In the genomic region with DNA sequence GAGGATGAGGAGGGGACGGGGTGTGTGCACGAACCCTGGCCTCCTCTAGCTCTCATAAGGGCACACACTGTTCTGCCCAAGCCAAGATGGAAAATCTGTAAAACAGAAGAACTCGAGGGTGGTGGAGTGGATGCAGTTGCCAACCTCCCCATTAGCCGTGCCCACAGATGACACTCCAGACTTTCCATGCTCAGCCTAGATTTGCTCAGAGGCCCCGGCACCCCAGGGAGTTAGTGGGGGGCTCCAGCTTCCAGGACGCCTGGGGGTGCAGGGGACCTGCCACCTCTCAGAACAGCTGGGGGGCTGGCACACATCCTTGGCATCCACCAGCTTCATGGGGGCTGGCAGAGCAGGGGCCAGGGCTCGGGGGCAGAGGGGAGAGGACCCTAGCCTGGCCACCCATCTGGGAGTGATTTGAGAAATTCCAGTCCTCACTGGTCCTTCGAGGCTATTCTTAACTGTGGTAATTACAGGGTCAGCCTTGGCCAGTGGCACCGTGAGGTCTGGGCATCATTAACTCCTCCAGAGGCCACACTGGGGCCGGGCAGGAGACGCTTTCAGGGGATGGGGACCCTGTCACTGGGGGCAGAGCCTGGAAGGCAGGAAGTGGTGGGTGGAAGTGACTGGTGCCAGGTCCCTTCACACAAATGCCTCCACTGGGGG, we compare ENCODE assay signal across 17 cellular contexts. TPM values are rescaled to one million over a fixed set of nuclear protein-coding genes. Genes with fewer than 3 reads are reported as not detected.
A peak's percentile ranks its signal among the peaks of the same experiment; 100 is the strongest.
DNase-seq lines count a peak whose midpoint lies in the region; ATAC-seq, FAIRE-seq and TF ChIP-seq lines count a peak whose summit lies in the region.
"Had no signal": no experiment of that assay in that cellular context is flagged by ENCODE, and none has a peak within 500 bp of the region (broad histone marks: within the 10 kb centered on the region; RNA-seq: fewer than 3 reads in every experiment).

No MANE protein-coding gene starts in this region.

- no peak overlapping the region for H2AK5ac ChIP-seq in H9 (ENCODE audit: insufficient read length, low read length)

- no peak overlapping the region for H2BK20ac ChIP-seq in H9 (ENCODE audit: low read depth, low read length, poor library complexity, severe bottlenecking)

- H2AFZ ChIP-seq in H9 (ENCODE audit: low read length) = no peak overlapping the region
- no peak overlapping the region for H2AFZ ChIP-seq in astrocyte (ENCODE audit: low read depth, low read length)

- H3K27ac Mint-ChIP-seq in H9 (peak overlapping the region in 2 of 3 experiments; percentile 76 to 84; a peak in 2 of 7 replicates), astrocyte (ENCODE audit: unreplicated experiment) (no peak overlapping the region)
- H3K27ac Mint-ChIP-seq: activated T-helper 2 cell treated with anti-CD3 and anti-CD28 coated beads, Interferon-gamma antibody, Interleukin-2, Interleukin-4, amounts not matched to agents 10 μg/mL and 5 μg/mL and 100 μg/mL, durations not matched to agents 14 hours and 24 hours and 36 hours; stimulated activated memory B cell treated with anti-CD40 and anti-IgM and Interleukin-4, amounts not matched to agents 10 μg/mL and 1 μg/mL and 100 μg/mL, for 72 hours had no signal

- no CpG with 5 or more reads among the region's 11 CpGs for WGBS in H9 (ENCODE audit: extremely low coverage, insufficient read length, low lambda C conversion rate)

- H3K27me3 Mint-ChIP-seq in H9 (ENCODE audit: low read depth) = no peaks in the 10 kb centered on the region
- H3K27me3 Mint-ChIP-seq in astrocyte (ENCODE audit: low read depth, unreplicated experiment) = no peaks in the 10 kb centered on the region
- H3K27me3 Mint-ChIP-seq: activated CD4-positive, alpha-beta T cell treated with anti-CD3 and anti-CD28 coated beads, Interleukin-2, amount 10 ng/mL, durations not matched to agents 7 days and 5 days; stimulated activated memory B cell treated with anti-CD40 and anti-IgM and Interleukin-4, amounts not matched to agents 10 μg/mL and 1 μg/mL and 100 μg/mL, for 72 hours had no signal

- DNase-seq in H9 (no peak), astrocyte (ENCODE audit: low read depth) (no peak), left lobe of liver (ENCODE audit: low spot score) (no peak), substantia nigra (lab: John Stamatoyannopoulos, UW) (no peak), KG1 (lab: John Stamatoyannopoulos, UW) (no peak), NCI-H226 (no peak), NCI-H2227 treated with DMSO at 0.1 percent for 48 hours (lab: John Stamatoyannopoulos, UW) (no peak)
- DNase-seq: activated CD4-positive, alpha-beta T cell treated with anti-CD3 and anti-CD28 coated beads, Interleukin-2, amount 10 ng/mL, durations not matched to agents 7 days and 5 days; H7; NCI-H345; OCI-M1; stimulated activated CD4-positive, alpha-beta T cell treated with anti-CD3 and anti-CD28 coated beads, Interleukin-4, amount 100 ng/mL, for 1 hour had no signal

- H3K4me1 Mint-ChIP-seq in H9 (peaks cover 21 to 22% of the 10 kb centered on the region in 2 experiments), astrocyte (ENCODE audit: low read depth, unreplicated experiment) (peaks cover 14% of the 10 kb centered on the region)

- no peak overlapping the region for H3K4me3 ChIP-seq in astrocyte (ENCODE audit: insufficient read depth, low read depth, low read length)
- H3K4me3 ChIP-seq: body of pancreas had no signal

- no peak overlapping the region for H3K23ac ChIP-seq in H9 (ENCODE audit: insufficient read length, low read depth, low read length)

- H3K9ac ChIP-seq in H9 (ENCODE audit: extremely low read depth, insufficient read length, low read length) = no peak overlapping the region
- no peak overlapping the region for H3K9ac ChIP-seq in astrocyte (ENCODE audit: low read length)

- H3K4me2 ChIP-seq in H9 (ENCODE audit: insufficient read depth, insufficient read length, low read length) (no peak overlapping the region), astrocyte (ENCODE audit: low read length) (peak overlapping the region; percentile 26)

- no peak overlapping the region for H2BK12ac ChIP-seq in H9 (ENCODE audit: insufficient read length, low read depth, low read length)

- ATAC-seq in left lobe of liver = peak; percentile 2
- ATAC-seq in HG03097 (IDR thresholded peaks at IDR 0.05; ENCODE audit: low FRiP score, unreplicated experiment) = no peak
- ATAC-seq: stimulated activated memory B cell treated with anti-CD40 and anti-IgM and Interleukin-4, amounts not matched to agents 10 μg/mL and 1 μg/mL and 100 μg/mL, for 72 hours had no signal

- H3K36me3 ChIP-seq in astrocyte (ENCODE audit: insufficient read depth, low read length) = no peaks in the 10 kb centered on the region

- H3K56ac ChIP-seq in H9 (ENCODE audit: insufficient read length, low read depth, low read length) = no peak overlapping the region

- H2BK120ac ChIP-seq in H9 (ENCODE audit: low read depth, low read length, poor library complexity, severe bottlenecking) = no peak overlapping the region

- H3K27ac ChIP-seq in H9 (ENCODE audit: insufficient read length, low read depth, low read length) (no peak overlapping the region), astrocyte (ENCODE audit: low read depth, low read length) (no peak overlapping the region), substantia nigra (ENCODE audit: low read depth, low read length, poor library complexity, severe bottlenecking) (peak overlapping the region; percentile 30)
- H3K27ac ChIP-seq: body of pancreas had no signal

- no peaks in the 10 kb centered on the region for H3K23me2 ChIP-seq in H9 (ENCODE audit: insufficient read length, low read depth, low read length, poor library complexity, severe bottlenecking)

- H4K20me1 ChIP-seq in H9 (ENCODE audit: control insufficient read depth, insufficient read depth, insufficient read length) = no peaks in the 10 kb centered on the region
- peaks cover 35% of the 10 kb centered on the region for H4K20me1 ChIP-seq in astrocyte (ENCODE audit: insufficient read depth, low read length)

- no peak overlapping the region for H4K91ac ChIP-seq in H9 (ENCODE audit: insufficient read length, low read depth, low read length)

- H3K79me2 ChIP-seq in H9 (ENCODE audit: insufficient read depth, low read length) (no peaks in the 10 kb centered on the region), astrocyte (ENCODE audit: insufficient read depth, low read length) (peaks cover 11% of the 10 kb centered on the region)

- H3K9me3 ChIP-seq in H9 (ENCODE audit: control insufficient read depth, low read depth, low read length) = no peaks in the 10 kb centered on the region
- H3K9me3 ChIP-seq in astrocyte (ENCODE audit: insufficient read depth, low read depth, low read length) = no peaks in the 10 kb centered on the region
- H3K9me3 ChIP-seq: body of pancreas had no signal

- no peak for FAIRE-seq in astrocyte (lab: Jason Lieb, UNC)

- H4K5ac ChIP-seq in H9 (ENCODE audit: insufficient read length, low read depth, low read length) = no peak overlapping the region

- H3K79me1 ChIP-seq in H9 (ENCODE audit: insufficient read depth, low read depth, low read length, poor library complexity, severe bottlenecking) = no peaks in the 10 kb centered on the region

- no peak overlapping the region for H4K8ac ChIP-seq in H9 (replicated peaks; ENCODE audit: insufficient read length, low read depth, low read length)

- peaks cover 0 to 6% (median 2%) of the 10 kb centered on the region in 3 experiments; a peak in 4 of 7 replicates for H3K36me3 Mint-ChIP-seq in H9 (ENCODE audit: insufficient read depth in 1 of 3, low read depth in 3 of 3)
- peaks cover 6% of the 10 kb centered on the region for H3K36me3 Mint-ChIP-seq in astrocyte (ENCODE audit: low read depth, unreplicated experiment)

- no peak overlapping the region for H2BK5ac ChIP-seq in H9 (ENCODE audit: insufficient read length, low read length)

- H3K18ac ChIP-seq in H9 (ENCODE audit: insufficient read length, low read depth, low read length) = no peak overlapping the region

- TF ChIP-seq CTCF in H9 (conservative IDR thresholded peaks at IDR 0.05) = no peak
- no peak for TF ChIP-seq CTCF in astrocyte (IDR thresholded peaks at IDR 0.05; ENCODE audit: insufficient read depth, low read depth, low read length)

- no peaks in the 10 kb centered on the region for H3K9me3 Mint-ChIP-seq in H9
- no peaks in the 10 kb centered on the region for H3K9me3 Mint-ChIP-seq in astrocyte (ENCODE audit: unreplicated experiment)
- H3K9me3 Mint-ChIP-seq: activated CD4-positive, alpha-beta T cell treated with anti-CD3 and anti-CD28 coated beads, Interleukin-2, amount 10 ng/mL, durations not matched to agents 7 days and 5 days; activated T-helper 2 cell treated with anti-CD3 and anti-CD28 coated beads, Interferon-gamma antibody, Interleukin-2, Interleukin-4, amounts not matched to agents 10 μg/mL and 5 μg/mL and 100 μg/mL, durations not matched to agents 14 hours and 24 hours and 36 hours; stimulated activated memory B cell treated with anti-CD40 and anti-IgM and Interleukin-4, amounts not matched to agents 10 μg/mL and 1 μg/mL and 100 μg/mL, for 72 hours; T-helper 1 cell treated with Interleukin-12 subunit alpha and Interleukin-12 subunit beta and Interleukin-4 antibody, amounts not matched to agents 30 μg/mL and 1 μg/mL, for 36 hours had no signal

- H3K27me3 ChIP-seq in H9 (ENCODE audit: insufficient read depth, low read length) (no peaks in the 10 kb centered on the region), astrocyte (ENCODE audit: insufficient read depth, low read length) (no peaks in the 10 kb centered on the region)
- H3K27me3 ChIP-seq: body of pancreas had no signal

- H3K4me3 Mint-ChIP-seq in H9 = no peak overlapping the region
- H3K4me3 Mint-ChIP-seq in astrocyte (ENCODE audit: unreplicated experiment) = no peak overlapping the region
- H3K4me3 Mint-ChIP-seq: activated CD4-positive, alpha-beta T cell treated with anti-CD3 and anti-CD28 coated beads, Interleukin-2, amount 10 ng/mL, durations not matched to agents 7 days and 5 days; stimulated activated memory B cell treated with anti-CD40 and anti-IgM and Interleukin-4, amounts not matched to agents 10 μg/mL and 1 μg/mL and 100 μg/mL, for 72 hours; T-helper 1 cell treated with Interleukin-12 subunit alpha and Interleukin-12 subunit beta and Interleukin-4 antibody, amounts not matched to agents 30 μg/mL and 1 μg/mL, for 36 hours had no signal

- H3K4ac ChIP-seq in H9 (ENCODE audit: low read depth, low read length) = no peak overlapping the region

- no peak overlapping the region; the same call in 1 of the 2 replicates for H3K14ac ChIP-seq in H9 (ENCODE audit: insufficient read depth, low read length)

- H3K4me1 ChIP-seq in H9 (ENCODE audit: insufficient read depth, low read length) (no peaks in the 10 kb centered on the region; the same call in 1 of the 2 replicates), astrocyte (ENCODE audit: insufficient read depth, low read length) (peaks cover 51% of the 10 kb centered on the region)
- H3K4me1 ChIP-seq: body of pancreas had no signal

- no peak overlapping the region for H2BK15ac ChIP-seq in H9 (ENCODE audit: low read depth, low read length)

- H3T11ph ChIP-seq in H9 (ENCODE audit: low read length) = no peak overlapping the region

RNA-seq across cellular contexts. Expression of a gene that starts 14.3 kb away (rescaled TPM):
- total RNA-seq in H9 (2021) = 10.8 and 11.0 TPM in 2 replicates
- total RNA-seq in astrocyte = 32.0 and 38.7 TPM in 2 replicates
- total RNA-seq in left lobe of liver = 22.3 TPM
- total RNA-seq: activated CD4-positive, alpha-beta T cell treated with anti-CD3 and anti-CD28 coated beads, Interleukin-2, amount 10 ng/mL, durations not matched to agents 7 days and 5 days; activated T-helper 2 cell treated with anti-CD3 and anti-CD28 coated beads, Interferon-gamma antibody, Interleukin-2, Interleukin-4, amounts not matched to agents 10 μg/mL and 5 μg/mL and 100 μg/mL, durations not matched to agents 14 hours and 24 hours and 36 hours had no signal

RNA-seq across cellular contexts. Expression of a gene that starts 30.5 kb away (rescaled TPM):
- 33.8 and 38.4 TPM in 2 replicates for total RNA-seq in H9 (2021)
- 25.0 and 26.4 TPM in 2 replicates for total RNA-seq in astrocyte
- total RNA-seq in left lobe of liver = 9.6 TPM

RNA-seq across cellular contexts. Expression of a gene that starts 34.8 kb away (rescaled TPM):
- total RNA-seq in H9 (2021) = 80.4 and 81.8 TPM in 2 replicates
- total RNA-seq in astrocyte = 50.7 and 51.9 TPM in 2 replicates
- 41.0 TPM for total RNA-seq in left lobe of liver

RNA-seq across cellular contexts. Expression of a gene that starts 39.7 kb away (rescaled TPM):
- total RNA-seq in H9 (2021) (56.2 and 60.5 TPM in 2 replicates), astrocyte (36.4 and 39.8 TPM in 2 replicates), left lobe of liver (57.0 TPM)
